ENCODE assay signal across 1 cellular context in the genomic region with DNA sequence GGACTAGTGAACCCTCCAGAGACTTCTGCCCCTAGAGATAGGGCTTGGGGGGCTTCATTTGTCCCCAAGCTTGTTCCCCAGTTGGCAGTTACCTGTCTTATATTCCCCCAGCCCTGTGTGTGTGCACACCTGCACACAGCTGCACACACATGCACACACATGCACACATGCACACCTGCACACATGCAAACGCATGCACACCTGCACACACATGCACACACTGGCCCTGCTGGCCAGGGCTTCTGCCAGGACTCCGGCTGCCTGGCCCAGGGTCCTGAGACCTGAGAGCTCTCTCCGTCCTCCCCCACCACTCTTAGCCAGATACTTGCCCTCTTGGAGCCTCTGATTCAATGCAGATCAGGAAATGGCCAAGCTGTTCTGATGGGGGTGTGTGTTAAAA.
TF ChIP-seq lines count a peak whose summit lies in the region.

No MANE protein-coding gene starts in this region.

TF ChIP-seq in GM12878, 131 proteins besides CTCF, POLR2A, EP300 and RAD21:
- TF ChIP-seq DPF2 (IDR thresholded peaks at IDR 0.05) = no peak
- no peak for TF ChIP-seq BCL3 (IDR thresholded peaks at IDR 0.05; ENCODE audit: borderline replicate concordance, insufficient read depth, low read depth, low read length, poor library complexity, severe bottlenecking)
- no peak for TF ChIP-seq MXI1 (IDR thresholded peaks at IDR 0.05; ENCODE audit: low read depth, low read length)
- TF ChIP-seq, protein P1, sequence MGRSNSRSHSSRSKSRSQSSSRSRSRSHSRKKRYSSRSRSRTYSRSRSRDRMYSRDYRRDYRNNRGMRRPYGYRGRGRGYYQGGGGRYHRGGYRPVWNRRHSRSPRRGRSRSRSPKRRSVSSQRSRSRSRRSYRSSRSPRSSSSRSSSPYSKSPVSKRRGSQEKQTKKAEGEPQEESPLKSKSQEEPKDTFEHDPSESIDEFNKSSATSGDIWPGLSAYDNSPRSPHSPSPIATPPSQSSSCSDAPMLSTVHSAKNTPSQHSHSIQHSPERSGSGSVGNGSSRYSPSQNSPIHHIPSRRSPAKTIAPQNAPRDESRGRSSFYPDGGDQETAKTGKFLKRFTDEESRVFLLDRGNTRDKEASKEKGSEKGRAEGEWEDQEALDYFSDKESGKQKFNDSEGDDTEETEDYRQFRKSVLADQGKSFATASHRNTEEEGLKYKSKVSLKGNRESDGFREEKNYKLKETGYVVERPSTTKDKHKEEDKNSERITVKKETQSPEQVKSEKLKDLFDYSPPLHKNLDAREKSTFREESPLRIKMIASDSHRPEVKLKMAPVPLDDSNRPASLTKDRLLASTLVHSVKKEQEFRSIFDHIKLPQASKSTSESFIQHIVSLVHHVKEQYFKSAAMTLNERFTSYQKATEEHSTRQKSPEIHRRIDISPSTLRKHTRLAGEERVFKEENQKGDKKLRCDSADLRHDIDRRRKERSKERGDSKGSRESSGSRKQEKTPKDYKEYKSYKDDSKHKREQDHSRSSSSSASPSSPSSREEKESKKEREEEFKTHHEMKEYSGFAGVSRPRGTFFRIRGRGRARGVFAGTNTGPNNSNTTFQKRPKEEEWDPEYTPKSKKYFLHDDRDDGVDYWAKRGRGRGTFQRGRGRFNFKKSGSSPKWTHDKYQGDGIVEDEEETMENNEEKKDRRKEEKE (IDR thresholded peaks at IDR 0.05) = no peak
- TF ChIP-seq USF1 (IDR thresholded peaks at IDR 0.05; ENCODE audit: borderline replicate concordance, extremely low read length, insufficient read depth, low read depth, low read length) = no peak
- no peak for TF ChIP-seq EED (IDR thresholded peaks at IDR 0.05; ENCODE audit: low read depth)
- no peak for TF ChIP-seq STAT3 (IDR thresholded peaks at IDR 0.05; ENCODE audit: low read depth, low read length)
- no peak for TF ChIP-seq RB1 (IDR thresholded peaks at IDR 0.05; ENCODE audit: borderline replicate concordance)
- no peak for TF ChIP-seq ZNF687 (IDR thresholded peaks at IDR 0.05)
- TF ChIP-seq BRCA1 (IDR thresholded peaks at IDR 0.05; ENCODE audit: low read depth, low read length) = no peak
- no peak for TF ChIP-seq MEF2B (IDR thresholded peaks at IDR 0.05; ENCODE audit: partially characterized antibody, poor library complexity, severe bottlenecking)
